ENCODE assay signal across 20 cellular contexts in the genomic region with DNA sequence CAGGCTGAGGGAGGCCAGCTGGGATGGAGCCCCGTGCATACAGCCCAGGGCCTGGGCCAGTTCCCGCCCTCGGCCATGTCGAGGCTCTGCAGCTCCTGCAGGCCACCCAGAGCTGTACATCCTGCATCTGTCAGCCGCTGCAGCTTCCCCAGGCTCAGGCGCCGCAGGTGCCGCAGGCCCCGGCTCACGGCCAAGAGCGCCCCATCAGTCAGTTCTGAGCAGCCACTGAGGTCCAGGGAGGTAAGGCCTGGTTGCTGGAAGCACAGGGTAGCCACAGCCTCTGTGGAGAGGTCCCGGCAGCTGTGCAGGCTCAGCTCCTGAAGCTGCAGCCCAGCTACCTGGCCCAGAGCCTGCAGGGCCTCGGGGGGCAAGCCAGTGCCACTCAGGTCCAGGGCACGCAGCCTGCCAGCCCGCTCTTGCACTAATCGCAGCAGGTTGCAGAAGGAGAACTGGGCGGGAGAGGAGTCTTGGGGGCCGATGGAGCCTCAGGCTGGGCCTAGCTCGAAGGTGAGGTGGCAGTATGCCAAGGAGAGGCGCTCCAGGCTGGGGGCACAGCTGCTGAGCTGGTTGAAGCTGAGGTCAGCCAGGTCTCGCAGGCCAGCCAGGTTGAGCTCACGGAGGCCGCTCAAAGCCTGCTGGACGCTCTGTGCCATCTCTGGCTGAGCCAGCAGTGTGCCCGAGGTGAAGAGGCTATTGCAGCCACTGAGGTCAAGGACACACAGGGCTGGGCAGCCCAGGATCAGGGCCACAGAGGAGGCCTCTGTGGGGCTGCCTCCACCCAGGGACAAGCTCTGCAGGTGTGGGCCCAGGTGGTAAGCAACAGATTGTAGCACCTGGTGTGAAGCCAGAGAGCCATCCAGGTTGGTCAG. TPM values are rescaled to one million over a fixed set of nuclear protein-coding genes. Genes with fewer than 3 reads are reported as not detected.
"Had no signal": no experiment of that assay in that cellular context is flagged by ENCODE, and none has a peak within 500 bp of the region (broad histone marks: within the 10 kb centered on the region; RNA-seq: fewer than 3 reads in every experiment).

No MANE protein-coding gene starts in this region.

- H3K4me1 ChIP-seq: colonic mucosa, tibial artery had no signal

- H3K4me1 Mint-ChIP-seq: activated CD4-positive, alpha-beta memory T cell treated with anti-CD3 and anti-CD28 coated beads, Interleukin-2, amount 10 ng/mL, durations not matched to agents 7 days and 5 days; activated naive CD4-positive, alpha-beta T cell treated with anti-CD3 and anti-CD28 coated beads, Interleukin-2, amount 50 U/mL, for 24 hours; memory B cell had no signal

- ATAC-seq: esophagus mucosa; left lung; naive thymus-derived CD8-positive, alpha-beta T cell had no signal

- H3K27me3 ChIP-seq: adrenal gland, cardiac muscle cell, colonic mucosa, left lung, neutrophil, tibial artery had no signal

- H3K4me3 ChIP-seq: adrenal gland, cardiac muscle cell, colonic mucosa, left lung, skin epidermis, tibial artery had no signal

- H3K9me3 ChIP-seq: adrenal gland, colonic mucosa, left lung, neutrophil, tibial artery had no signal

- FAIRE-seq: keratinocyte, urothelium cell line had no signal

- H3K27ac Mint-ChIP-seq: activated CD4-positive, alpha-beta memory T cell treated with anti-CD3 and anti-CD28 coated beads, Interleukin-2, amount 10 ng/mL, durations not matched to agents 7 days and 5 days; activated naive CD4-positive, alpha-beta T cell treated with anti-CD3 and anti-CD28 coated beads, Interleukin-2, amount 50 U/mL, for 24 hours; memory B cell had no signal

- H3K4me3 Mint-ChIP-seq: activated CD4-positive, alpha-beta memory T cell treated with anti-CD3 and anti-CD28 coated beads, Interleukin-2, amount 10 ng/mL, durations not matched to agents 7 days and 5 days; activated naive CD4-positive, alpha-beta T cell treated with anti-CD3 and anti-CD28 coated beads, Interleukin-2, amount 50 U/mL, for 24 hours; memory B cell; naive thymus-derived CD8-positive, alpha-beta T cell; T-helper 2 cell treated with Interferon-gamma antibody and Interleukin-4, amounts not matched to agents 5 μg/mL and 100 μg/mL, for 36 hours had no signal

- H3K27ac ChIP-seq: adrenal gland, cardiac muscle cell, colonic mucosa, left lung, neutrophil, skin epidermis, tibial artery had no signal

- H3K36me3 ChIP-seq: adrenal gland, cardiac muscle cell, colonic mucosa had no signal

- H3K9me3 Mint-ChIP-seq: activated CD4-positive, alpha-beta memory T cell treated with anti-CD3 and anti-CD28 coated beads, Interleukin-2, amount 10 ng/mL, durations not matched to agents 7 days and 5 days; activated naive CD4-positive, alpha-beta T cell treated with anti-CD3 and anti-CD28 coated beads, Interleukin-2, amount 50 U/mL, for 24 hours; memory B cell; naive thymus-derived CD8-positive, alpha-beta T cell; T-helper 2 cell treated with Interferon-gamma antibody and Interleukin-4, amounts not matched to agents 5 μg/mL and 100 μg/mL, for 36 hours had no signal

- DNase-seq: activated CD4-positive, alpha-beta memory T cell treated with anti-CD3 and anti-CD28 coated beads, Interleukin-2, amount 10 ng/mL, durations not matched to agents 7 days and 5 days; activated effector memory CD4-positive, alpha-beta T cell treated with anti-CD3 and anti-CD28 coated beads, Interleukin-2, amount 50 U/mL, for 16 hours; activated T-cell treated with anti-CD3 and anti-CD28 coated beads, Interleukin-2, amount 50 U/mL, for 48 hours; colonic mucosa; naive thymus-derived CD8-positive, alpha-beta T cell; stimulated activated CD4-positive, alpha-beta T cell treated with anti-CD3 and anti-CD28 coated beads, Interleukin-15, amount 100 ng/mL, for 24 hours; stimulated activated CD4-positive, alpha-beta T cell treated with anti-CD3 and anti-CD28 coated beads, Interleukin-4, amount 100 ng/mL, for 1 hour; stimulated activated naive CD4-positive, alpha-beta T cell; tibial artery had no signal

- H3K27me3 Mint-ChIP-seq: activated CD4-positive, alpha-beta memory T cell treated with anti-CD3 and anti-CD28 coated beads, Interleukin-2, amount 10 ng/mL, durations not matched to agents 7 days and 5 days; activated naive CD4-positive, alpha-beta T cell treated with anti-CD3 and anti-CD28 coated beads, Interleukin-2, amount 50 U/mL, for 24 hours; memory B cell; naive thymus-derived CD8-positive, alpha-beta T cell had no signal

RNA-seq across cellular contexts. Expression of gene ELMO3, which starts 11.4 kb away (rescaled TPM):
- polyA plus RNA-seq: naive thymus-derived CD8-positive, alpha-beta T cell had no signal

RNA-seq across cellular contexts. Expression of gene EXOC3L1, which starts 20.4 kb away (rescaled TPM):
- total RNA-seq: activated CD4-positive, alpha-beta memory T cell treated with anti-CD3 and anti-CD28 coated beads, Interleukin-2, amount 10 ng/mL, durations not matched to agents 7 days and 5 days; naive thymus-derived CD8-positive, alpha-beta T cell had no signal
- polyA plus RNA-seq: keratinocyte had no signal
